1 cellular context compared by ENCODE assay signal in genomic region chr11:120305286-120305685, GRCh38.
TF ChIP-seq lines count a peak whose summit lies in the region.

No MANE protein-coding gene starts in this region.

TF ChIP-seq in IMR-90, 13 proteins besides CTCF, POLR2A, EP300 and RAD21:
- TF ChIP-seq FOS (IDR thresholded peaks at IDR 0.05; ENCODE audit: low read depth, low read length) = no peak
- no peak for TF ChIP-seq SMC3 (IDR thresholded peaks at IDR 0.05; ENCODE audit: low read depth, low read length)
- no peak for TF ChIP-seq MAZ (IDR thresholded peaks at IDR 0.05; ENCODE audit: borderline replicate concordance, low read depth, low read length)
- TF ChIP-seq RFX5 (IDR thresholded peaks at IDR 0.05; ENCODE audit: low read depth, low read length) = no peak
- no peak for TF ChIP-seq USF2 (IDR thresholded peaks at IDR 0.05; ENCODE audit: low read depth, low read length)
- no peak for TF ChIP-seq MXI1 (IDR thresholded peaks at IDR 0.05; ENCODE audit: borderline replicate concordance, low read depth, low read length)
- TF ChIP-seq RCOR1 (IDR thresholded peaks at IDR 0.05; ENCODE audit: insufficient replicate concordance, low read length) = no peak
- no peak for TF ChIP-seq CHD1 (IDR thresholded peaks at IDR 0.05; ENCODE audit: low read depth, low read length)
- TF ChIP-seq MAFK (IDR thresholded peaks at IDR 0.05; ENCODE audit: low read depth, low read length) = no peak
- TF ChIP-seq, protein P1, sequence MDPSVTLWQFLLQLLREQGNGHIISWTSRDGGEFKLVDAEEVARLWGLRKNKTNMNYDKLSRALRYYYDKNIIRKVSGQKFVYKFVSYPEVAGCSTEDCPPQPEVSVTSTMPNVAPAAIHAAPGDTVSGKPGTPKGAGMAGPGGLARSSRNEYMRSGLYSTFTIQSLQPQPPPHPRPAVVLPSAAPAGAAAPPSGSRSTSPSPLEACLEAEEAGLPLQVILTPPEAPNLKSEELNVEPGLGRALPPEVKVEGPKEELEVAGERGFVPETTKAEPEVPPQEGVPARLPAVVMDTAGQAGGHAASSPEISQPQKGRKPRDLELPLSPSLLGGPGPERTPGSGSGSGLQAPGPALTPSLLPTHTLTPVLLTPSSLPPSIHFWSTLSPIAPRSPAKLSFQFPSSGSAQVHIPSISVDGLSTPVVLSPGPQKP (IDR thresholded peaks at IDR 0.05; ENCODE audit: borderline replicate concordance, low read depth, low read length) = no peak
- no peak for TF ChIP-seq CEBPB (IDR thresholded peaks at IDR 0.05; ENCODE audit: low read depth, low read length)
- TF ChIP-seq NFE2L2 (IDR thresholded peaks at IDR 0.05; ENCODE audit: low read depth, low read length) = no peak
- TF ChIP-seq BHLHE40 (IDR thresholded peaks at IDR 0.05; ENCODE audit: low read depth, low read length) = no peak
